Comparison of ENCODE assay signal across 8 cellular contexts in the genomic region with DNA sequence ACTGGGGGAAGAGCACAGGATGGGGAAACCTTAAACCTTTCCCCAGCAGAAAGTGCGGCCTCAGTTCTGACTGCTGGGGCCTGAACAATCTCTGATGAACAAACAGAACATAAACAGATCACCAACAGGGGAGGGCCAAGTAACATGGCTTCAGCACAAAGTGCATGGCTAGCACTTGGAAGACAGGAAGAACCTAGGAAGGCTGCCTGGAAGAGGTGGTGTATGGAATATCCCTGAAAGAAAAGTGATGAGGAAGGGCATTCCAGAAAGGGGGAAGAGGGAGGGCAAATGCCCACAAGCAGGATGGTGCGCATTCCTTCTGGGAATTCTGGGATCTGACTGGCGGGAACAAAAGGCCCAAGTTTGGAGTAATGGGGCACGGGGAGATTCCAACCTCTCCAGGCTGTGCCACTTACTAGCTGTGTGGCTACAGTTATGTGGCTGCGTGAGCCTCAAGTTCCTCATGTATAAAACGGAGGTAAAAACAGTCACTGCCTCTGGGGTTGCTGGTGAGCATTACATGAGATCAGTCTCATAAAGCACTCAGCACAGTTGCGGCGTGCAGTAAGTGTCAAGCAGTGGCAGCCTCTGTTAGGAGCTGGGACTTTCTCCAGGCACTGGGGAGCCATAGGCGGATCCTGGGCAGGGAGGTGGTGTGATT. TPM values are rescaled to one million over a fixed set of nuclear protein-coding genes. Genes with fewer than 3 reads are reported as not detected.
DNase-seq lines count a peak whose midpoint lies in the region; ATAC-seq and TF ChIP-seq lines count a peak whose summit lies in the region.

No MANE protein-coding gene starts in this region.

- H3K9me3 ChIP-seq in tibial artery, result no peaks in the 10 kb centered on the region

- H3K4me1 ChIP-seq in tibial artery, result peaks cover 0 to 81% (median 65%) of the 10 kb centered on the region in 4 donors

- peak overlapping the region; percentile 71 to 73 for H3K4me3 ChIP-seq in tibial artery

- H3K27me3 ChIP-seq in tibial artery, result no peaks in the 10 kb centered on the region

- peaks cover 17 to 33% (median 29%) of the 10 kb centered on the region in 3 donors for H3K36me3 ChIP-seq in tibial artery

- no peaks in the 10 kb centered on the region for H3K9me3 Mint-ChIP-seq in activated CD4-positive, alpha-beta T cell treated with anti-CD3 and anti-CD28 coated beads, Interleukin-2, amount 10 ng/mL, durations not matched to agents 24 days and 14 days
- H3K9me3 Mint-ChIP-seq in activated B cell treated with CpG ODN at 0.5 μM for 24 hours, result no peaks in the 10 kb centered on the region

- intact Hi-C loops in activated CD4-positive, alpha-beta T cell treated with anti-CD3 and anti-CD28 coated beads, Interleukin-2, amount 10 ng/mL, durations not matched to agents 24 days and 14 days (cut with micrococcal nuclease), result no loop called here
- intact Hi-C loops in activated B cell treated with CpG ODN at 0.5 μM for 24 hours (cut with micrococcal nuclease) (no loop called here), tibial artery (cut with DNase I; ENCODE audit: low total_unique reads) (no loop called here)

- ATAC-seq in activated B cell treated with CpG ODN at 0.5 μM for 24 hours (ENCODE audit: low read depth), result peak; percentile 63
- no peak for ATAC-seq in GM21423 (IDR thresholded peaks at IDR 0.05; ENCODE audit: unreplicated experiment)

- peaks cover 1% of the 10 kb centered on the region for H3K36me3 Mint-ChIP-seq in activated CD4-positive, alpha-beta T cell treated with anti-CD3 and anti-CD28 coated beads, Interleukin-2, amount 10 ng/mL, durations not matched to agents 24 days and 14 days (ENCODE audit: low read depth)
- no peaks in the 10 kb centered on the region for H3K36me3 Mint-ChIP-seq in activated B cell treated with CpG ODN at 0.5 μM for 24 hours (ENCODE audit: low read depth)

- CTCF ChIA-PET in activated B cell treated with CpG ODN at 0.5 μM for 24 hours (lab: Charles Lee), result no interaction called here

- H3K27ac ChIP-seq in tibial artery, result peak overlapping the region; percentile 89 to 98

- DNase-seq in activated CD4-positive, alpha-beta T cell treated with anti-CD3 and anti-CD28 coated beads, Interleukin-2, amount 10 ng/mL, durations not matched to agents 24 days and 14 days, result peak; percentile 65
- DNase-seq in activated CD4-positive, alpha-beta T cell treated with anti-CD3 and anti-CD28 coated beads for 48 hours, result no peak
- DNase-seq in activated B cell treated with CpG ODN at 0.5 μM for 24 hours (no peak), kidney glomerular epithelial cell (lab: John Stamatoyannopoulos, UW) (peak; percentile 48), tibial artery (peak in 1 of 2 donors; percentile 60), cortex of kidney (lab: John Stamatoyannopoulos, UW) (no peak)
- no peak for DNase-seq in stimulated activated CD4-positive, alpha-beta T cell treated with anti-CD3 and anti-CD28 coated beads, Interleukin-2, amount 100 ng/mL, for 24 hours

- H3K27me3 Mint-ChIP-seq in activated CD4-positive, alpha-beta T cell treated with anti-CD3 and anti-CD28 coated beads, Interleukin-2, amount 10 ng/mL, durations not matched to agents 24 days and 14 days, result peaks cover 31% of the 10 kb centered on the region
- peaks cover 2% of the 10 kb centered on the region for H3K27me3 Mint-ChIP-seq in activated B cell treated with CpG ODN at 0.5 μM for 24 hours

- H3K4me3 Mint-ChIP-seq in activated CD4-positive, alpha-beta T cell treated with anti-CD3 and anti-CD28 coated beads, Interleukin-2, amount 10 ng/mL, durations not matched to agents 24 days and 14 days, result peak overlapping the region; percentile 65
- H3K4me3 Mint-ChIP-seq in activated B cell treated with CpG ODN at 0.5 μM for 24 hours, result peak overlapping the region; percentile 55

- no peak overlapping the region for H3K27ac Mint-ChIP-seq in activated CD4-positive, alpha-beta T cell treated with anti-CD3 and anti-CD28 coated beads, Interleukin-2, amount 10 ng/mL, durations not matched to agents 24 days and 14 days
- no peak overlapping the region for H3K27ac Mint-ChIP-seq in activated B cell treated with CpG ODN at 0.5 μM for 24 hours

- peaks cover 23% of the 10 kb centered on the region for H3K4me1 Mint-ChIP-seq in activated CD4-positive, alpha-beta T cell treated with anti-CD3 and anti-CD28 coated beads, Interleukin-2, amount 10 ng/mL, durations not matched to agents 24 days and 14 days
- peaks cover 24% of the 10 kb centered on the region for H3K4me1 Mint-ChIP-seq in activated B cell treated with CpG ODN at 0.5 μM for 24 hours

- POLR2A ChIA-PET in activated B cell treated with CpG ODN at 0.5 μM for 24 hours (lab: Charles Lee), result interaction anchor here (1.0 kb wide), 1 partner anchor 12 kb away, joined by 3 read pairs; a partner anchor contains a TSS

- TF ChIP-seq CTCF in activated B cell treated with CpG ODN at 0.5 μM for 24 hours (IDR thresholded peaks at IDR 0.05) (no peak), tibial artery (IDR thresholded peaks at IDR 0.05) (peak in 1 of 2 experiments; percentile 15)

RNA-seq across cellular contexts. Expression of a gene that starts 1.6 kb away (rescaled TPM):
- total RNA-seq in activated CD4-positive, alpha-beta T cell treated with anti-CD3 and anti-CD28 coated beads, Interleukin-2, amount 10 ng/mL, durations not matched to agents 24 days and 14 days, result 0.62 and 1.5 TPM in 2 replicates
- 0.51 and 1.8 TPM in 2 replicates for total RNA-seq in activated B cell treated with CpG ODN at 0.5 μM for 24 hours

RNA-seq across cellular contexts. Expression of a gene that starts 12.5 kb away (rescaled TPM):
- not detected in 2 replicates for total RNA-seq in activated CD4-positive, alpha-beta T cell treated with anti-CD3 and anti-CD28 coated beads, Interleukin-2, amount 10 ng/mL, durations not matched to agents 24 days and 14 days
- not detected in 2 replicates for total RNA-seq in activated B cell treated with CpG ODN at 0.5 μM for 24 hours

RNA-seq across cellular contexts. Expression of a gene that starts 35.8 kb away (rescaled TPM):
- not detected in 2 replicates for total RNA-seq in activated CD4-positive, alpha-beta T cell treated with anti-CD3 and anti-CD28 coated beads, Interleukin-2, amount 10 ng/mL, durations not matched to agents 24 days and 14 days
- not detected in 2 replicates for total RNA-seq in activated B cell treated with CpG ODN at 0.5 μM for 24 hours

Comparison
In these comparisons a context has a peak if more than half of its experiments do, and no peak if none do; other contexts are left out.
1. DNase-seq: peak in activated CD4-positive, alpha-beta T cell treated with anti-CD3 and anti-CD28 coated beads, Interleukin-2, amount 10 ng/mL, durations not matched to agents 24 days and 14 days (single experiment) and kidney glomerular epithelial cell (single experiment); none in activated CD4-positive, alpha-beta T cell treated with anti-CD3 and anti-CD28 coated beads for 48 hours (single experiment), activated B cell treated with CpG ODN at 0.5 μM for 24 hours (single experiment), cortex of kidney (single experiment) and stimulated activated CD4-positive, alpha-beta T cell treated with anti-CD3 and anti-CD28 coated beads, Interleukin-2, amount 100 ng/mL, for 24 hours (0 of 2).